In the genomic region with DNA sequence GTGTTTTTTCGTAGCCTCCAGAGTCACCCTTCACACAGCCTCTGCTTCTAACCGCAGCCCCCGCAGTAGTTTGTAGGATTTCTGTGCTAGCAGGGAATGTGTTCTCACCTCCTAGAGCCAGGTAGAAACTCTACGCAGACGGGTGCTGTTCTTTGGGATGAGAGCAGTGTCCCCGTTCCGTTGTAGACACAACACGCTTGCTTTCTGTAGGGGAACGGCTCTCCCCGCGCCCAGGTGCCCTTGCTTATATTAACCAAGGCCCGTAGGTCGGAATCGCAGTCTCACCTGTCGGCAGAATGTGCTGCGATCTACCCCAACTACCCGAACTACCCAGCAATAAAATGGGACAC, we compare ENCODE assay signal across 8 cellular contexts.
DNase-seq lines count a peak whose midpoint lies in the region; ATAC-seq and TF ChIP-seq lines count a peak whose summit lies in the region.

No MANE protein-coding gene starts in this region.

- no peak for DNase-seq in stimulated activated naive CD8-positive, alpha-beta T cell treated with anti-CD3 and anti-CD28 coated beads, Interleukin-15, Interleukin-2, amounts not matched to agents 100 U/mL and 50 U/mL, for 24 hours
- DNase-seq in left lobe of liver (ENCODE audit: low spot score) (peak; percentile 45), tibial artery (no peak), NCI-H2029 (lab: John Stamatoyannopoulos, UW) (no peak), NOMO-1 (lab: John Stamatoyannopoulos, UW; ENCODE audit: unreplicated experiment in 2 of 2) (no peak), EL (no peak)

- no peaks in the 10 kb centered on the region for H3K9me3 ChIP-seq in tibial artery

- H3K4me3 ChIP-seq in tibial artery, result peak overlapping the region; percentile 50 to 57

- intact Hi-C loops in tibial artery (cut with DNase I; ENCODE audit: low total_unique reads), result no loop called here

- no peak for TF ChIP-seq CTCF in tibial artery (IDR thresholded peaks at IDR 0.05)

- no peak for ATAC-seq in stimulated activated naive CD8-positive, alpha-beta T cell treated with anti-CD3 and anti-CD28 coated beads, Interleukin-15, Interleukin-2, amounts not matched to agents 100 U/mL and 50 U/mL, for 24 hours
- peak; percentile 56 for ATAC-seq in left lobe of liver

- H3K4me1 Mint-ChIP-seq in stimulated activated naive CD8-positive, alpha-beta T cell treated with anti-CD3 and anti-CD28 coated beads, Interleukin-15, Interleukin-2, amounts not matched to agents 100 ng/mL and 50 ng/mL, for 24 hours (ENCODE audit: low read depth), result peaks cover 26% of the 10 kb centered on the region
- peaks cover 20% of the 10 kb centered on the region for H3K4me1 Mint-ChIP-seq in activated naive CD4-positive, alpha-beta T cell treated with anti-CD3 and anti-CD28 coated beads, Interleukin-2, amount 50 U/mL, for 24 hours

- H3K9me3 Mint-ChIP-seq in stimulated activated naive CD8-positive, alpha-beta T cell treated with anti-CD3 and anti-CD28 coated beads, Interleukin-15, Interleukin-2, amounts not matched to agents 100 ng/mL and 50 ng/mL, for 24 hours, result no peaks in the 10 kb centered on the region
- no peaks in the 10 kb centered on the region for H3K9me3 Mint-ChIP-seq in activated naive CD4-positive, alpha-beta T cell treated with anti-CD3 and anti-CD28 coated beads, Interleukin-2, amount 50 U/mL, for 24 hours

- H3K27me3 ChIP-seq in tibial artery, result no peaks in the 10 kb centered on the region

- peaks cover 6% of the 10 kb centered on the region for H3K27me3 Mint-ChIP-seq in stimulated activated naive CD8-positive, alpha-beta T cell treated with anti-CD3 and anti-CD28 coated beads, Interleukin-15, Interleukin-2, amounts not matched to agents 100 ng/mL and 50 ng/mL, for 24 hours
- no peaks in the 10 kb centered on the region for H3K27me3 Mint-ChIP-seq in activated naive CD4-positive, alpha-beta T cell treated with anti-CD3 and anti-CD28 coated beads, Interleukin-2, amount 50 U/mL, for 24 hours

- H3K4me1 ChIP-seq in tibial artery, result peaks cover 0 to 12% (median 2%) of the 10 kb centered on the region in 4 donors

- no peaks in the 10 kb centered on the region for H3K36me3 ChIP-seq in tibial artery

- H3K4me3 Mint-ChIP-seq in stimulated activated naive CD8-positive, alpha-beta T cell treated with anti-CD3 and anti-CD28 coated beads, Interleukin-15, Interleukin-2, amounts not matched to agents 100 ng/mL and 50 ng/mL, for 24 hours, result peak overlapping the region; percentile 87
- peak overlapping the region; percentile 96 for H3K4me3 Mint-ChIP-seq in activated naive CD4-positive, alpha-beta T cell treated with anti-CD3 and anti-CD28 coated beads, Interleukin-2, amount 50 U/mL, for 24 hours

- no peaks in the 10 kb centered on the region for H3K36me3 Mint-ChIP-seq in stimulated activated naive CD8-positive, alpha-beta T cell treated with anti-CD3 and anti-CD28 coated beads, Interleukin-15, Interleukin-2, amounts not matched to agents 100 ng/mL and 50 ng/mL, for 24 hours (ENCODE audit: low read depth)
- H3K36me3 Mint-ChIP-seq in activated naive CD4-positive, alpha-beta T cell treated with anti-CD3 and anti-CD28 coated beads, Interleukin-2, amount 50 U/mL, for 24 hours, result no peaks in the 10 kb centered on the region

- peak overlapping the region in 1 of 2 donors; percentile 39 for H3K27ac ChIP-seq in tibial artery

- H3K27ac Mint-ChIP-seq in stimulated activated naive CD8-positive, alpha-beta T cell treated with anti-CD3 and anti-CD28 coated beads, Interleukin-15, Interleukin-2, amounts not matched to agents 100 ng/mL and 50 ng/mL, for 24 hours, result peak overlapping the region; percentile 100
- peak overlapping the region; percentile 98 for H3K27ac Mint-ChIP-seq in activated naive CD4-positive, alpha-beta T cell treated with anti-CD3 and anti-CD28 coated beads, Interleukin-2, amount 50 U/mL, for 24 hours
